In the genomic region with DNA sequence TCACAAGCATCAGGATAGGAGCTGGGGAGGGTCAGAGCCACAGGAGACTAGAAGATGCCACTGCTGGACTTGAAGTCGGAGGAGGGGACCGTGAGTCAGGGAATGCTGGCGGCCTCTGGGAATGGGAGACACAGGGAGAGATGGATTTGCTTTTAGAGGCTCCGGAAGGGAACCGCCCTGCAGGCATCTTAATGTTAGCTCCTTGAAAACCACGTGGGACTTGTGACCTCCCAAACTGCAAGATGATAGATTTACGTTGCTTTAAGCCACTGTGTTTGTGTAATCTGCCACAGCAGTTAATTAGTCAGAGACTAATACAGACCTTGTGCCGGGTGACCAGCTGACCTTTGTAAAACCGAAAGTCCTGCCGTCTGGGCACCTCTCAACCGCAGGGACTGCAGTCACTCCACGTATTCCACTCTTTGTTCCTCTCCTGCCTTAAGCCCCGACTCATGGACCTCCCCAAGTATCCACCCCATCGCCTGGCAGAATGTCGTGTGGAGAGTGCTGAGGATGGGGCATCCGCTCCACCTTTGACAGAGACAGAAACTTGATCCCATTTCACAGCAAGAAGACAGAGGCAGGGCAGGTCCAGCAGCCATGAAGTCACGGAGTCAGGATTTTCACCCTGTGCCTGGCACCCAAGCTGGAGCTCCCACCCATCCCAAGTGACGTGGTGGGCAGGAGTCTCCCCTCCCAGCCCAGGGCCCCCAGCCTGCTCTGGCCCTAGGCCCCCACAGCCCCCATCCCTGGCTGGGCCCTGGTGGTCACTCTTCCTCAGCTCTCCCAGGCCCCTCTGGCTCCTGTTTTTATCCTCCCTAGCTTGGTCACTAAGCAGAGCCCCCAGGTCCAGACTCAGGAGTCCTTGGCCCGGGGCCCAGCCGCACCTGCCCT, we compare ENCODE assay signal across 1 cellular context.
A peak's percentile ranks its signal among the peaks of the same experiment; 100 is the strongest.
TF ChIP-seq lines count a peak whose summit lies in the region.

No MANE protein-coding gene starts in this region.

TF ChIP-seq in K562, 482 proteins besides CTCF, POLR2A, EP300 and RAD21 (continues in another document):
- no peak for TF ChIP-seq ZNF408 (CRISPR knock-in tag; IDR thresholded peaks at IDR 0.05; ENCODE audit: low read depth)
- peak; percentile 50 for TF ChIP-seq PKNOX1 (IDR thresholded peaks at IDR 0.05)
- no peak for TF ChIP-seq SAP30 (IDR thresholded peaks at IDR 0.05; ENCODE audit: borderline replicate concordance, insufficient read depth, low read depth, low read length, poor library complexity, severe bottlenecking)
- no peak for TF ChIP-seq SMAD2 (IDR thresholded peaks at IDR 0.05; ENCODE audit: low read depth, low read length)
- TF ChIP-seq NFATC3 (IDR thresholded peaks at IDR 0.05) = no peak
- TF ChIP-seq ZNF431 (CRISPR knock-in tag; IDR thresholded peaks at IDR 0.05) = no peak
- no peak for TF ChIP-seq ZNF121 (CRISPR knock-in tag; conservative IDR thresholded peaks at IDR 0.05)
- TF ChIP-seq POLR2H (tag; IDR thresholded peaks at IDR 0.05; ENCODE audit: low read depth) = no peak
- no peak for TF ChIP-seq ZNF146 (CRISPR knock-in tag; IDR thresholded peaks at IDR 0.05; ENCODE audit: unreplicated experiment)
- no peak for TF ChIP-seq HDAC3 (IDR thresholded peaks at IDR 0.05; ENCODE audit: borderline replicate concordance, partially characterized antibody)
- TF ChIP-seq ZBTB17 (CRISPR knock-in tag; IDR thresholded peaks at IDR 0.05) = no peak
- TF ChIP-seq ZNF280B (CRISPR knock-in tag; IDR thresholded peaks at IDR 0.05) = no peak
- TF ChIP-seq CC2D1A (IDR thresholded peaks at IDR 0.05) = no peak
- no peak for TF ChIP-seq CEBPZ (IDR thresholded peaks at IDR 0.05; ENCODE audit: borderline replicate concordance, low read depth, low read length)
- peak; percentile 55; the same call in 1 of the 2 replicates for TF ChIP-seq ESRRA (IDR thresholded peaks at IDR 0.05; ENCODE audit: borderline replicate concordance, low read depth)
- TF ChIP-seq NFE2L1 (tag; IDR thresholded peaks at IDR 0.05; ENCODE audit: borderline replicate concordance, low read depth) = no peak
- TF ChIP-seq FOXK1 (CRISPR knock-in tag; IDR thresholded peaks at IDR 0.05; ENCODE audit: borderline replicate concordance) = no peak
- TF ChIP-seq ZFP36 (IDR thresholded peaks at IDR 0.05; ENCODE audit: low read depth, low read length, partially characterized antibody) = no peak
- TF ChIP-seq ZNF212 (CRISPR knock-in tag; IDR thresholded peaks at IDR 0.05) = no peak
- no peak for TF ChIP-seq CBFB (CRISPR knock-in tag; IDR thresholded peaks at IDR 0.05)
- peak in 1 of 2 experiments; percentile 71; a peak in 1 of 4 replicates for TF ChIP-seq HDAC1 (IDR thresholded peaks at IDR 0.05)
- TF ChIP-seq HDAC8 (tag; IDR thresholded peaks at IDR 0.05) = no peak
- no peak for TF ChIP-seq NCOA4 (IDR thresholded peaks at IDR 0.05; ENCODE audit: partially characterized antibody)
- TF ChIP-seq NFXL1 (CRISPR knock-in tag; IDR thresholded peaks at IDR 0.05) = no peak
- TF ChIP-seq SP1 (CRISPR knock-in tag; IDR thresholded peaks at IDR 0.05) = no peak
- no peak for TF ChIP-seq ZBTB49 (CRISPR knock-in tag; IDR thresholded peaks at IDR 0.05; ENCODE audit: borderline replicate concordance)
- TF ChIP-seq SIRT6 (IDR thresholded peaks at IDR 0.05; ENCODE audit: low read depth, low read length) = no peak
- TF ChIP-seq ZNF12 (CRISPR knock-in tag; IDR thresholded peaks at IDR 0.05) = no peak
- no peak for TF ChIP-seq RBBP5 (IDR thresholded peaks at IDR 0.05; ENCODE audit: borderline replicate concordance, insufficient read depth, low read length, poor library complexity, severe bottlenecking)
- peak in 1 of 2 experiments; percentile 47; a peak in 1 of 4 replicates for TF ChIP-seq ZNF318 (IDR thresholded peaks at IDR 0.05; ENCODE audit: borderline replicate concordance in 1 of 2, low read depth in 1 of 2)
- TF ChIP-seq MIER1 (IDR thresholded peaks at IDR 0.05; ENCODE audit: low read depth) = no peak
- TF ChIP-seq ZNF586 (CRISPR knock-in tag; conservative IDR thresholded peaks at IDR 0.05) = no peak
- TF ChIP-seq JUND (IDR thresholded peaks at IDR 0.05; ENCODE audit: borderline replicate concordance, low read depth, low read length) = no peak
- TF ChIP-seq JUND (tag; IDR thresholded peaks at IDR 0.05; ENCODE audit: borderline replicate concordance, low read depth, low read length) = no peak
